Comparison of ENCODE assay signal across 1 cellular context in the genomic region with DNA sequence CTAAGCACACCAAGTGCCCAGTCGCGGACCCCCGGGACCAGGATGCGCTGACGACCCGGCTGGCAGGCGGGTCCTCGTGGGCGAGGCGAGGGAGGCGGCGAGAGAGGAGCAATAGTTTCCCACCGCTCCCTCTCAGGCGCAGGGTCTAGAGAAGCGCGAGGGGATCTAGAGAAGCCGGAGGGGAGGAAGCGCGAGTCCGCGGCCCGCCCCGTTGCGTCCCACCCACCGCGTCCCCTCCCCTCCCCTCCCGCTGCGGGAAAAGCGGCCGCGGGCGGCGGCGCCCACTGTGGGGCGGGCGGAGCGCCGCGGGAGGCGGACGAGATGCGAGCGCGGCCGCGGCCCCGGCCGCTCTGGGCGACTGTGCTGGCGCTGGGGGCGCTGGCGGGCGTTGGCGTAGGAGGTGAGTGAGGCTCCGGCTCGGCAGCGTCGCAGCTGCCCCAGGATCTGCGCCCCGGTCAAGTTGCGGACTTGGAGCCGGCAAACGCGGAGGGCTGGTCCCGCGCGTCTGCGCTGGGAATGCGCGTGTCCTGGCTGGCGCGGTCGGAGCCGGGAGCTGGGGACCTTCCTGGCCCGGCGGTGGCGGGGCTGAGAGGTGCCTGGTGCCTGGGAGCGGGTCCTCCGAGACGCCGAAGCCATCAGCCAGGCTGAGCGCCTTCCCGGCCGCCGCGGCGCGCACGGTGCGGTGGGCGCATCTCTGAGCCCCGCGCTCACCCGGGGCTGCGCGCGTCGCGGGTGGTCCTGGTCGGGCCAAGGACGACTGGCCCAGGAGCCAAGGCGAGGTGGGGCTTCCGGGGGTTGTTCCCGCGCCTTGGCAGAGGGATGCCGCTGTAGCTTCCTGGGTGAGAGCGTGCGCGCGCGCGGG.
TF ChIP-seq lines count a peak whose summit lies in the region.

A gene (plus strand): TSS at position 287 of the 862 bp plus-strand sequence. CDS start 35 bp downstream, at position 322.

TF ChIP-seq in HepG2, 621 proteins besides CTCF, POLR2A, EP300 and RAD21 (continued from another document and continues in another):
- TF ChIP-seq, protein P1, sequence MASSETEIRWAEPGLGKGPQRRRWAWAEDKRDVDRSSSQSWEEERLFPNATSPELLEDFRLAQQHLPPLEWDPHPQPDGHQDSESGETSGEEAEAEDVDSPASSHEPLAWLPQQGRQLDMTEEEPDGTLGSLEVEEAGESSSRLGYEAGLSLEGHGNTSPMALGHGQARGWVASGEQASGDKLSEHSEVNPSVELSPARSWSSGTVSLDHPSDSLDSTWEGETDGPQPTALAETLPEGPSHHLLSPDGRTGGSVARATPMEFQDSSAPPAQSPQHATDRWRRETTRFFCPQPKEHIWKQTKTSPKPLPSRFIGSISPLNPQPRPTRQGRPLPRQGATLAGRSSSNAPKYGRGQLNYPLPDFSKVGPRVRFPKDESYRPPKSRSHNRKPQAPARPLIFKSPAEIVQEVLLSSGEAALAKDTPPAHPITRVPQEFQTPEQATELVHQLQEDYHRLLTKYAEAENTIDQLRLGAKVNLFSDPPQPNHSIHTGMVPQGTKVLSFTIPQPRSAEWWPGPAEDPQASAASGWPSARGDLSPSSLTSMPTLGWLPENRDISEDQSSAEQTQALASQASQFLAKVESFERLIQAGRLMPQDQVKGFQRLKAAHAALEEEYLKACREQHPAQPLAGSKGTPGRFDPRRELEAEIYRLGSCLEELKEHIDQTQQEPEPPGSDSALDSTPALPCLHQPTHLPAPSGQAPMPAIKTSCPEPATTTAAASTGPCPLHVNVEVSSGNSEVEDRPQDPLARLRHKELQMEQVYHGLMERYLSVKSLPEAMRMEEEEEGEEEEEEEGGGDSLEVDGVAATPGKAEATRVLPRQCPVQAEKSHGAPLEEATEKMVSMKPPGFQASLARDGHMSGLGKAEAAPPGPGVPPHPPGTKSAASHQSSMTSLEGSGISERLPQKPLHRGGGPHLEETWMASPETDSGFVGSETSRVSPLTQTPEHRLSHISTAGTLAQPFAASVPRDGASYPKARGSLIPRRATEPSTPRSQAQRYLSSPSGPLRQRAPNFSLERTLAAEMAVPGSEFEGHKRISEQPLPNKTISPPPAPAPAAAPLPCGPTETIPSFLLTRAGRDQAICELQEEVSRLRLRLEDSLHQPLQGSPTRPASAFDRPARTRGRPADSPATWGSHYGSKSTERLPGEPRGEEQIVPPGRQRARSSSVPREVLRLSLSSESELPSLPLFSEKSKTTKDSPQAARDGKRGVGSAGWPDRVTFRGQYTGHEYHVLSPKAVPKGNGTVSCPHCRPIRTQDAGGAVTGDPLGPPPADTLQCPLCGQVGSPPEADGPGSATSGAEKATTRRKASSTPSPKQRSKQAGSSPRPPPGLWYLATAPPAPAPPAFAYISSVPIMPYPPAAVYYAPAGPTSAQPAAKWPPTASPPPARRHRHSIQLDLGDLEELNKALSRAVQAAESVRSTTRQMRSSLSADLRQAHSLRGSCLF (CRISPR knock-in tag; IDR thresholded peaks at IDR 0.05; ENCODE audit: borderline replicate concordance): no peak
- TF ChIP-seq, protein P2, sequence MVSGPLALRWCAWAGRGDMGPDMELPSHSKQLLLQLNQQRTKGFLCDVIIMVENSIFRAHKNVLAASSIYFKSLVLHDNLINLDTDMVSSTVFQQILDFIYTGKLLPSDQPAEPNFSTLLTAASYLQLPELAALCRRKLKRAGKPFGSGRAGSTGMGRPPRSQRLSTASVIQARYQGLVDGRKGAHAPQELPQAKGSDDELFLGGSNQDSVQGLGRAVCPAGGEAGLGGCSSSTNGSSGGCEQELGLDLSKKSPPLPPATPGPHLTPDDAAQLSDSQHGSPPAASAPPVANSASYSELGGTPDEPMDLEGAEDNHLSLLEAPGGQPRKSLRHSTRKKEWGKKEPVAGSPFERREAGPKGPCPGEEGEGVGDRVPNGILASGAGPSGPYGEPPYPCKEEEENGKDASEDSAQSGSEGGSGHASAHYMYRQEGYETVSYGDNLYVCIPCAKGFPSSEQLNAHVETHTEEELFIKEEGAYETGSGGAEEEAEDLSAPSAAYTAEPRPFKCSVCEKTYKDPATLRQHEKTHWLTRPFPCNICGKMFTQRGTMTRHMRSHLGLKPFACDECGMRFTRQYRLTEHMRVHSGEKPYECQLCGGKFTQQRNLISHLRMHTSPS (CRISPR knock-in tag; IDR thresholded peaks at IDR 0.05; ENCODE audit: low read depth): no peak
- 0 out of 2 replicates have a peak, but pooled peaks have one; percentile 11 for TF ChIP-seq KDM3A (CRISPR knock-in tag; IDR thresholded peaks at IDR 0.05; ENCODE audit: low read depth)
- 0 out of 2 replicates have a peak, but pooled peaks have one; percentile 39 for TF ChIP-seq PAWR (CRISPR knock-in tag; IDR thresholded peaks at IDR 0.05; ENCODE audit: borderline replicate concordance)
- no peak for TF ChIP-seq ZNF138 (CRISPR knock-in tag; IDR thresholded peaks at IDR 0.05; ENCODE audit: low read depth)
- TF ChIP-seq XBP1 (CRISPR knock-in tag; IDR thresholded peaks at IDR 0.05): no peak
- no peak for TF ChIP-seq NR2F6 (IDR thresholded peaks at IDR 0.05)
- 0 out of 2 replicates have a peak, but pooled peaks have one; percentile 6 for TF ChIP-seq NR2F6 (CRISPR knock-in tag; IDR thresholded peaks at IDR 0.05)
- TF ChIP-seq, protein P3, sequence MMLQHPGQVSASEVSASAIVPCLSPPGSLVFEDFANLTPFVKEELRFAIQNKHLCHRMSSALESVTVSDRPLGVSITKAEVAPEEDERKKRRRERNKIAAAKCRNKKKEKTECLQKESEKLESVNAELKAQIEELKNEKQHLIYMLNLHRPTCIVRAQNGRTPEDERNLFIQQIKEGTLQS (CRISPR knock-in tag; IDR thresholded peaks at IDR 0.05): no peak
- TF ChIP-seq, protein P4, sequence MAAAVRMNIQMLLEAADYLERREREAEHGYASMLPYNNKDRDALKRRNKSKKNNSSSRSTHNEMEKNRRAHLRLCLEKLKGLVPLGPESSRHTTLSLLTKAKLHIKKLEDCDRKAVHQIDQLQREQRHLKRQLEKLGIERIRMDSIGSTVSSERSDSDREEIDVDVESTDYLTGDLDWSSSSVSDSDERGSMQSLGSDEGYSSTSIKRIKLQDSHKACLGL (CRISPR knock-in tag; IDR thresholded peaks at IDR 0.05): 0 out of 2 replicates have a peak, but pooled peaks have one; percentile 39
- no peak for TF ChIP-seq NCOA5 (CRISPR knock-in tag; IDR thresholded peaks at IDR 0.05)
- no peak for TF ChIP-seq ZNF672 (CRISPR knock-in tag; IDR thresholded peaks at IDR 0.05)
- TF ChIP-seq PLRG1 (conservative IDR thresholded peaks at IDR 0.05): no peak
- TF ChIP-seq SALL2 (CRISPR knock-in tag; IDR thresholded peaks at IDR 0.05): no peak
- no peak for TF ChIP-seq CEBPB (IDR thresholded peaks at IDR 0.05; ENCODE audit: borderline replicate concordance, low read depth, low read length)
- TF ChIP-seq ZSCAN22 (CRISPR knock-in tag; IDR thresholded peaks at IDR 0.05): no peak
- 0 out of 2 replicates have a peak, but pooled peaks have one; percentile 38 for TF ChIP-seq ZNF468 (CRISPR knock-in tag; IDR thresholded peaks at IDR 0.05)
- 0 out of 2 replicates have a peak, but pooled peaks have one; percentile 27 for TF ChIP-seq NAIF1 (CRISPR knock-in tag; IDR thresholded peaks at IDR 0.05; ENCODE audit: borderline replicate concordance)
- no peak for TF ChIP-seq ZNF713 (CRISPR knock-in tag; IDR thresholded peaks at IDR 0.05)
- TF ChIP-seq, protein P5, sequence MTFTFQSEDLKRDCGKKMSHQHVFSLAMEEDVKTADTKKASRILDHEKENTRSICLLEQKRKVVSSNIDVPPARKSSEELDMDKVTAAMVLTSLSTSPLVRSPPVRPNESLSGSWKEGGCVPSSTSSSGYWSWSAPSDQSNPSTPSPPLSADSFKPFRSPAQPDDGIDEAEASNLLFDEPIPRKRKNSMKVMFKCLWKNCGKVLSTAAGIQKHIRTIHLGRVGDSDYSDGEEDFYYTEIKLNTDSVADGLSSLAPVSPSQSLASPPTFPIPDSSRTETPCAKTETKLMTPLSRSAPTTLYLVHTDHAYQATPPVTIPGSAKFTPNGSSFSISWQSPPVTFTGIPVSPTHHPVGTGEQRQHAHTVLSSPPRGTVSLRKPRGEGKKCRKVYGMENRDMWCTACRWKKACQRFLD (CRISPR knock-in tag; IDR thresholded peaks at IDR 0.05; ENCODE audit: borderline replicate concordance): no peak
- TF ChIP-seq NFIB (CRISPR knock-in tag; IDR thresholded peaks at IDR 0.05; ENCODE audit: borderline replicate concordance): no peak
- TF ChIP-seq FOSL1 (CRISPR knock-in tag; IDR thresholded peaks at IDR 0.05; ENCODE audit: borderline replicate concordance): no peak
- TF ChIP-seq SIX4 (CRISPR knock-in tag; IDR thresholded peaks at IDR 0.05): no peak
- no peak for TF ChIP-seq ZNF256 (CRISPR knock-in tag; conservative IDR thresholded peaks at IDR 0.05)
- no peak; the same call in 1 of the 2 replicates for TF ChIP-seq EZH2 (conservative IDR thresholded peaks at IDR 0.05; ENCODE audit: low read depth, low read length)
- TF ChIP-seq, protein P6, sequence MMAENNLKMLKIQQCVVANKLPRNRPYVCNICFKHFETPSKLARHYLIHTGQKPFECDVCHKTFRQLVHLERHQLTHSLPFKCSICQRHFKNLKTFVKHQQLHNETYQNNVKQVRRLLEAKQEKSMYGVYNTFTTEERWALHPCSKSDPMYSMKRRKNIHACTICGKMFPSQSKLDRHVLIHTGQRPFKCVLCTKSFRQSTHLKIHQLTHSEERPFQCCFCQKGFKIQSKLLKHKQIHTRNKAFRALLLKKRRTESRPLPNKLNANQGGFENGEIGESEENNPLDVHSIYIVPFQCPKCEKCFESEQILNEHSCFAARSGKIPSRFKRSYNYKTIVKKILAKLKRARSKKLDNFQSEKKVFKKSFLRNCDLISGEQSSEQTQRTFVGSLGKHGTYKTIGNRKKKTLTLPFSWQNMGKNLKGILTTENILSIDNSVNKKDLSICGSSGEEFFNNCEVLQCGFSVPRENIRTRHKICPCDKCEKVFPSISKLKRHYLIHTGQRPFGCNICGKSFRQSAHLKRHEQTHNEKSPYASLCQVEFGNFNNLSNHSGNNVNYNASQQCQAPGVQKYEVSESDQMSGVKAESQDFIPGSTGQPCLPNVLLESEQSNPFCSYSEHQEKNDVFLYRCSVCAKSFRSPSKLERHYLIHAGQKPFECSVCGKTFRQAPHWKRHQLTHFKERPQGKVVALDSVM (CRISPR knock-in tag; IDR thresholded peaks at IDR 0.05): peak; percentile 17; the same call in 1 of the 2 replicates
- TF ChIP-seq SNAI1 (CRISPR knock-in tag; IDR thresholded peaks at IDR 0.05; ENCODE audit: borderline replicate concordance): no peak
- peak; percentile 99 for TF ChIP-seq ZNF563 (CRISPR knock-in tag; IDR thresholded peaks at IDR 0.05)
- 0 out of 2 replicates have a peak, but pooled peaks have one; percentile 11 for TF ChIP-seq BRD4 (CRISPR knock-in tag; IDR thresholded peaks at IDR 0.05)
- TF ChIP-seq MIER2 (CRISPR knock-in tag; IDR thresholded peaks at IDR 0.05): no peak
- TF ChIP-seq, protein P7, sequence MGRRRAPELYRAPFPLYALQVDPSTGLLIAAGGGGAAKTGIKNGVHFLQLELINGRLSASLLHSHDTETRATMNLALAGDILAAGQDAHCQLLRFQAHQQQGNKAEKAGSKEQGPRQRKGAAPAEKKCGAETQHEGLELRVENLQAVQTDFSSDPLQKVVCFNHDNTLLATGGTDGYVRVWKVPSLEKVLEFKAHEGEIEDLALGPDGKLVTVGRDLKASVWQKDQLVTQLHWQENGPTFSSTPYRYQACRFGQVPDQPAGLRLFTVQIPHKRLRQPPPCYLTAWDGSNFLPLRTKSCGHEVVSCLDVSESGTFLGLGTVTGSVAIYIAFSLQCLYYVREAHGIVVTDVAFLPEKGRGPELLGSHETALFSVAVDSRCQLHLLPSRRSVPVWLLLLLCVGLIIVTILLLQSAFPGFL (CRISPR knock-in tag; IDR thresholded peaks at IDR 0.05): no peak
- no peak for TF ChIP-seq KAT2B (IDR thresholded peaks at IDR 0.05; ENCODE audit: borderline replicate concordance, low read depth, low read length)
- TF ChIP-seq, protein P8, sequence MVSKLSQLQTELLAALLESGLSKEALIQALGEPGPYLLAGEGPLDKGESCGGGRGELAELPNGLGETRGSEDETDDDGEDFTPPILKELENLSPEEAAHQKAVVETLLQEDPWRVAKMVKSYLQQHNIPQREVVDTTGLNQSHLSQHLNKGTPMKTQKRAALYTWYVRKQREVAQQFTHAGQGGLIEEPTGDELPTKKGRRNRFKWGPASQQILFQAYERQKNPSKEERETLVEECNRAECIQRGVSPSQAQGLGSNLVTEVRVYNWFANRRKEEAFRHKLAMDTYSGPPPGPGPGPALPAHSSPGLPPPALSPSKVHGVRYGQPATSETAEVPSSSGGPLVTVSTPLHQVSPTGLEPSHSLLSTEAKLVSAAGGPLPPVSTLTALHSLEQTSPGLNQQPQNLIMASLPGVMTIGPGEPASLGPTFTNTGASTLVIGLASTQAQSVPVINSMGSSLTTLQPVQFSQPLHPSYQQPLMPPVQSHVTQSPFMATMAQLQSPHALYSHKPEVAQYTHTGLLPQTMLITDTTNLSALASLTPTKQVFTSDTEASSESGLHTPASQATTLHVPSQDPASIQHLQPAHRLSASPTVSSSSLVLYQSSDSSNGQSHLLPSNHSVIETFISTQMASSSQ (IDR thresholded peaks at IDR 0.05; ENCODE audit: low read depth): no peak
- TF ChIP-seq, protein P8 (CRISPR knock-in tag; IDR thresholded peaks at IDR 0.05; ENCODE audit: borderline replicate concordance): 0 out of 2 replicates have a peak, but pooled peaks have one; percentile 23
- TF ChIP-seq, protein P9, sequence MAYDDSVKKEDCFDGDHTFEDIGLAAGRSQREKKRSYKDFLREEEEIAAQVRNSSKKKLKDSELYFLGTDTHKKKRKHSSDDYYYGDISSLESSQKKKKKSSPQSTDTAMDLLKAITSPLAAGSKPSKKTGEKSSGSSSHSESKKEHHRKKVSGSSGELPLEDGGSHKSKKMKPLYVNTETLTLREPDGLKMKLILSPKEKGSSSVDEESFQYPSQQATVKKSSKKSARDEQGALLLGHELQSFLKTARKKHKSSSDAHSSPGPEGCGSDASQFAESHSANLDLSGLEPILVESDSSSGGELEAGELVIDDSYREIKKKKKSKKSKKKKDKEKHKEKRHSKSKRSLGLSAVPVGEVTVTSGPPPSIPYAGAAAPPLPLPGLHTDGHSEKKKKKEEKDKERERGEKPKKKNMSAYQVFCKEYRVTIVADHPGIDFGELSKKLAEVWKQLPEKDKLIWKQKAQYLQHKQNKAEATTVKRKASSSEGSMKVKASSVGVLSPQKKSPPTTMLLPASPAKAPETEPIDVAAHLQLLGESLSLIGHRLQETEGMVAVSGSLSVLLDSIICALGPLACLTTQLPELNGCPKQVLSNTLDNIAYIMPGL (CRISPR knock-in tag; IDR thresholded peaks at IDR 0.05; ENCODE audit: borderline replicate concordance in 1 of 2, low read depth in 1 of 2): peak; percentile 40 to 72; a peak in 2 of 4 replicates
- 0 out of 2 replicates have a peak, but pooled peaks have one; percentile 45 for TF ChIP-seq ZNF547 (CRISPR knock-in tag; IDR thresholded peaks at IDR 0.05)
